In the genomic region with DNA sequence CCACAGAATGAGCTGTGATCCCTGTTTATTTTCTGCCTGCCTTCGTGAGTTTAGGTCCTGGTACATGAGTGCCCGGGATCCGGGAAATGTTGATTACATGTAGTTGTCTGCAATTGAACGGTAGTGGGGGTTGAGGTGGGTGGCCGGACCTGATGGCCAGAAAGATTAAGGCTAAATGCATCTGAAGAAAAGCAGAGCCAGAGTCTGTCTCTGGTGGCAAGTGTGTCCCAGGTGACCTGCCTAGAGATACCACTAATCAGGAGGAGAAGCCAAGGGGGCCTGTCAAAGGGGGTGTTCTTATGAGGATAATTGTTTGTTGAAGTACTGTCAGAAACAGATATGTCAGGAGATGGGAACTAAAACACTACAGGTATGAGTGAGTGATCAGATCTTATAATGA, we compare ENCODE assay signal across 18 cellular contexts.
DNase-seq lines count a peak whose midpoint lies in the region; ATAC-seq, FAIRE-seq and TF ChIP-seq lines count a peak whose summit lies in the region.
"Had no signal": no experiment of that assay in that cellular context is flagged by ENCODE, and none has a peak within 500 bp of the region (broad histone marks: within the 10 kb centered on the region; RNA-seq: fewer than 3 reads in every experiment).

No MANE protein-coding gene starts in this region.

- POLR2A ChIA-PET in SK-N-SH (lab: Yijun Ruan, JAX), result no interaction called here

- no peak overlapping the region; a peak in 1 of 4 replicates for H3K27ac ChIP-seq in SK-N-SH (ENCODE audit: low read depth in 2 of 2, low read length in 1 of 2)
- no peak overlapping the region for H3K27ac ChIP-seq in WERI-Rb-1
- H3K27ac ChIP-seq in hepatocyte, result no peak overlapping the region
- H3K27ac ChIP-seq: BLaER1 treated with 17β-estradiol and CSF1 and Interleukin-3, amounts not matched to agents 10 nM and 100 nM had no signal

- H3K4me1 ChIP-seq in SK-N-SH (ENCODE audit: control insufficient read depth in 1 of 2, insufficient read depth in 2 of 2, low read depth in 1 of 2, low read length in 1 of 2), result peaks cover 0 to 3% of the 10 kb centered on the region in 2 experiments; a peak in 1 of 4 replicates
- H3K4me1 ChIP-seq in hepatocyte (ENCODE audit: insufficient read depth), result no peaks in the 10 kb centered on the region

- no peak for TF ChIP-seq EP300 in SK-N-SH (IDR thresholded peaks at IDR 0.05; ENCODE audit: borderline replicate concordance in 1 of 2, low read depth in 1 of 2, low read length in 1 of 2)

- CTCF ChIA-PET in SK-N-SH (lab: Yijun Ruan, JAX), result no interaction called here

- no peak overlapping the region for H2AFZ ChIP-seq in SK-N-SH (ENCODE audit: low read depth)
- H2AFZ ChIP-seq in hepatocyte, result no peak overlapping the region
- H2AFZ ChIP-seq: GM23338 had no signal

- TF ChIP-seq CTCF in SK-N-SH (IDR thresholded peaks at IDR 0.05) (no peak), WERI-Rb-1 (IDR thresholded peaks at IDR 0.05; ENCODE audit: low read depth, low read length) (no peak), hepatocyte (IDR thresholded peaks at IDR 0.05; ENCODE audit: poor library complexity) (no peak)

- H3K9me3 ChIP-seq in SK-N-SH (no peaks in the 10 kb centered on the region), WERI-Rb-1 (ENCODE audit: severe bottlenecking) (peaks cover 9% of the 10 kb centered on the region), hepatocyte (ENCODE audit: low read depth) (peaks cover 5% of the 10 kb centered on the region)

- H3K9me2 ChIP-seq in SK-N-SH (no peaks in the 10 kb centered on the region), hepatocyte (replicated peaks; ENCODE audit: insufficient read depth) (no peaks in the 10 kb centered on the region)

- H3K79me2 ChIP-seq in SK-N-SH (ENCODE audit: insufficient read depth) (no peaks in the 10 kb centered on the region), hepatocyte (no peaks in the 10 kb centered on the region)

- H4K20me1 ChIP-seq in SK-N-SH (ENCODE audit: insufficient read depth) (no peaks in the 10 kb centered on the region), hepatocyte (ENCODE audit: insufficient read depth, poor library complexity, severe bottlenecking) (no peaks in the 10 kb centered on the region)
- H4K20me1 ChIP-seq: BLaER1 treated with 17β-estradiol and CSF1 and Interleukin-3, amounts not matched to agents 10 nM and 100 nM had no signal

- WGBS in SK-N-SH (ENCODE audit: low lambda C conversion rate), result 34% methylated on average over 5 of the region's 5 CpGs
- WGBS in hepatocyte (ENCODE audit: low lambda C conversion rate, missing lambda C conversion rate), result 7% methylated on average over 5 of the region's 5 CpGs

- H3K36me3 ChIP-seq in SK-N-SH (replicated peaks in 1 of 2; ENCODE audit: control insufficient read depth in 1 of 2, insufficient read depth in 2 of 2, low read length in 1 of 2) (no peaks in the 10 kb centered on the region), WERI-Rb-1 (no peaks in the 10 kb centered on the region), hepatocyte (replicated peaks; ENCODE audit: insufficient read depth, low read depth) (no peaks in the 10 kb centered on the region)
- H3K36me3 ChIP-seq: BLaER1 treated with 17β-estradiol and CSF1 and Interleukin-3, amounts not matched to agents 10 nM and 100 nM had no signal

- H3F3A ChIP-seq in SK-N-SH (replicated peaks; ENCODE audit: insufficient read depth), result no peaks in the 10 kb centered on the region

- no peak overlapping the region for H3K9ac ChIP-seq in SK-N-SH
- H3K9ac ChIP-seq: BLaER1 treated with 17β-estradiol and CSF1 and Interleukin-3, amounts not matched to agents 10 nM and 100 nM had no signal

- ATAC-seq in SK-N-SH treated with all-trans-retinoic acid at 6 μM for 48 hours (no peak), HG03521 (IDR thresholded peaks at IDR 0.05; ENCODE audit: unreplicated experiment) (no peak)
- ATAC-seq: CD8-positive, alpha-beta T cell; GM23338; HepG2 had no signal

- no peak for TF ChIP-seq RAD21 in SK-N-SH (IDR thresholded peaks at IDR 0.05; ENCODE audit: low read length)

- DNase-seq in SK-N-SH, result no peak
- peak; percentile 30 for DNase-seq in WERI-Rb-1
- peak; percentile 11 for DNase-seq in hepatocyte (ENCODE audit: low spot score)
- no peak for DNase-seq in activated T-cell treated with anti-CD3 and anti-CD28 coated beads, Interleukin-2, amount 50 U/mL, for 48 hours
- DNase-seq in urothelium cell line (ENCODE audit: low spot score), result no peak
- DNase-seq: 8988T; Calu3; CD8-positive, alpha-beta T cell; GDM1; HCEC 1CT had no signal

- FAIRE-seq in urothelium cell line (lab: Jason Lieb, UNC), result no peak
- FAIRE-seq: GM12892, GM18507, H54, HepG2 had no signal

- H3K4me3 ChIP-seq in SK-N-SH (ENCODE audit: low read depth in 2 of 2, low read length in 1 of 2) (no peak overlapping the region), WERI-Rb-1 (ENCODE audit: low read depth, low read length) (no peak overlapping the region), hepatocyte (no peak overlapping the region)
- H3K4me3 ChIP-seq: BLaER1 treated with 17β-estradiol and CSF1 and Interleukin-3, amounts not matched to agents 10 nM and 100 nM; GM23338 had no signal

- H3K4me2 ChIP-seq in SK-N-SH, result no peak overlapping the region
- H3K4me2 ChIP-seq in hepatocyte, result no peak overlapping the region
- H3K4me2 ChIP-seq: BLaER1 treated with 17β-estradiol and CSF1 and Interleukin-3, amounts not matched to agents 10 nM and 100 nM; GM23338 had no signal

- H3K27me3 ChIP-seq in SK-N-SH (ENCODE audit: insufficient read depth), result no peaks in the 10 kb centered on the region
- H3K27me3 ChIP-seq in WERI-Rb-1 (ENCODE audit: insufficient read depth, low read depth, severe bottlenecking), result no peaks in the 10 kb centered on the region
- no peaks in the 10 kb centered on the region for H3K27me3 ChIP-seq in hepatocyte
- H3K27me3 ChIP-seq: BLaER1 treated with 17β-estradiol and CSF1 and Interleukin-3, amounts not matched to agents 10 nM and 100 nM had no signal

TF ChIP-seq in SK-N-SH, 30 proteins besides CTCF, POLR2A, EP300 and RAD21:
- TF ChIP-seq GATA2 (CRISPR knock-in tag; IDR thresholded peaks at IDR 0.05) (peak; percentile 44), NRF1 (IDR thresholded peaks at IDR 0.05; ENCODE audit: low read depth, low read length) (no peak)

TF ChIP-seq in SK-N-SH treated with all-trans-retinoic acid at 6 μM for 48 hours, 23 proteins besides CTCF, POLR2A, EP300 and RAD21:
- TF ChIP-seq BACH2 (CRISPR knock-in tag; IDR thresholded peaks at IDR 0.05; ENCODE audit: borderline replicate concordance) (no peak), SNAI2 (CRISPR knock-in tag; IDR thresholded peaks at IDR 0.05) (no peak), ZNF565 (CRISPR knock-in tag; conservative IDR thresholded peaks at IDR 0.05; ENCODE audit: low read depth) (no peak), ARNTL (CRISPR knock-in tag; IDR thresholded peaks at IDR 0.05; ENCODE audit: borderline replicate concordance, low read depth) (no peak)

Comparison
In these comparisons a context has a peak if more than half of its experiments do, and no peak if none do; other contexts are left out.
1. DNase-seq: peak in WERI-Rb-1 (single experiment) and hepatocyte (single experiment); none in SK-N-SH (single experiment), activated T-cell treated with anti-CD3 and anti-CD28 coated beads, Interleukin-2, amount 50 U/mL, for 48 hours (0 of 2) and urothelium cell line (single experiment).